16 cellular contexts compared by ENCODE assay signal in genomic region chr1:54117815-54118563, GRCh38. TPM values are rescaled to one million over a fixed set of nuclear protein-coding genes. Genes with fewer than 3 reads are reported as not detected.
DNase-seq lines count a peak whose midpoint lies in the region; FAIRE-seq and TF ChIP-seq lines count a peak whose summit lies in the region.
"Had no signal": no experiment of that assay in that cellular context is flagged by ENCODE, and none has a peak within 500 bp of the region (broad histone marks: within the 10 kb centered on the region; RNA-seq: fewer than 3 reads in every experiment).

No MANE protein-coding gene starts in this region.

- no peak overlapping the region for H3K14ac ChIP-seq in mesenchymal stem cell (ENCODE audit: low read length in 2 of 2)

- H3K9me3 ChIP-seq in MG63, result no peaks in the 10 kb centered on the region
- H3K9me3 ChIP-seq in mesenchymal stem cell (ENCODE audit: control insufficient read depth, low read length), result no peaks in the 10 kb centered on the region
- H3K9me3 ChIP-seq in A673 (ENCODE audit: low read depth, low read length, poor library complexity, severe bottlenecking), result no peaks in the 10 kb centered on the region
- H3K9me3 ChIP-seq in tibial artery, result no peaks in the 10 kb centered on the region
- H3K9me3 ChIP-seq: SJCRH30 had no signal

- no peaks in the 10 kb centered on the region for H3K27me3 ChIP-seq in ACC112 (ENCODE audit: insufficient read depth, low read length)
- H3K27me3 ChIP-seq in MG63, result no peaks in the 10 kb centered on the region
- peaks cover 4% of the 10 kb centered on the region for H3K27me3 ChIP-seq in bronchial epithelial cell (ENCODE audit: control insufficient read depth, insufficient read depth, low read length)
- H3K27me3 ChIP-seq in mesenchymal stem cell (ENCODE audit: control insufficient read depth in 1 of 2, insufficient read depth in 1 of 2, low read length in 2 of 2), result peaks cover 10% of the 10 kb centered on the region in 2 experiments
- no peaks in the 10 kb centered on the region for H3K27me3 ChIP-seq in A673 (replicated peaks; ENCODE audit: insufficient read depth, low read depth, low read length, poor library complexity)
- peaks cover 0 to 6% of the 10 kb centered on the region in 2 donors for H3K27me3 ChIP-seq in tibial artery

- CTCF ChIA-PET in A673 (lab: Charles Lee), result no interaction called here

- no peaks in the 10 kb centered on the region for H3K79me2 ChIP-seq in ACC112 (ENCODE audit: control insufficient read depth, insufficient read depth, low read length, unreplicated experiment)
- H3K79me2 ChIP-seq: parathyroid adenoma had no signal

- no peak overlapping the region for H2AFZ ChIP-seq in ACC112 (ENCODE audit: low read length, unreplicated experiment)
- H2AFZ ChIP-seq in mesenchymal stem cell (ENCODE audit: low read depth, low read length), result peak overlapping the region; percentile 54
- H2AFZ ChIP-seq: parathyroid adenoma had no signal

- H3K27ac ChIP-seq in ACC112 (ENCODE audit: low read depth, low read length), result peak overlapping the region; percentile 57
- H3K27ac ChIP-seq in mesenchymal stem cell (ENCODE audit: low read length, poor library complexity, severe bottlenecking), result no peak overlapping the region
- H3K27ac ChIP-seq in A673 (ENCODE audit: low read depth, low read length, poor library complexity, severe bottlenecking), result no peak overlapping the region
- no peak overlapping the region for H3K27ac ChIP-seq in tibial artery
- H3K27ac ChIP-seq: cardiac muscle cell, parathyroid adenoma, SJCRH30 had no signal

- H3K4ac ChIP-seq in mesenchymal stem cell (ENCODE audit: low read depth in 1 of 2, low read length in 2 of 2), result no peak overlapping the region

- H4K8ac ChIP-seq in mesenchymal stem cell (ENCODE audit: low read length), result peak overlapping the region; percentile 9

- H3K23ac ChIP-seq in mesenchymal stem cell (ENCODE audit: low read length in 2 of 2), result no peak overlapping the region

- POLR2A ChIA-PET in A673 (lab: Charles Lee; ENCODE audit: low non-redundant PET), result no interaction called here

- no peak overlapping the region for H2BK15ac ChIP-seq in mesenchymal stem cell (ENCODE audit: low read depth, poor library complexity, severe bottlenecking)

- no peak overlapping the region for H2BK12ac ChIP-seq in mesenchymal stem cell (ENCODE audit: low read length in 2 of 2)

- H3K79me1 ChIP-seq in mesenchymal stem cell (replicated peaks; ENCODE audit: low read length, poor library complexity, severe bottlenecking), result no peaks in the 10 kb centered on the region

- peak; percentile 36 for FAIRE-seq in bronchial epithelial cell (lab: Jason Lieb, UNC)

- H3K9ac ChIP-seq in mesenchymal stem cell (ENCODE audit: low read length), result no peak overlapping the region
- H3K9ac ChIP-seq: parathyroid adenoma had no signal

- intact Hi-C loops in A673 (cut with micrococcal nuclease; ENCODE audit: unreplicated experiment) (no loop called here), tibial artery (cut with DNase I; ENCODE audit: low total_unique reads) (no loop called here)

- no peak overlapping the region for H2AK5ac ChIP-seq in mesenchymal stem cell (ENCODE audit: low read length, severe bottlenecking)

- TF ChIP-seq CTCF in bronchial epithelial cell (IDR thresholded peaks at IDR 0.05; ENCODE audit: insufficient read depth, low read length, severe bottlenecking) (no peak), A673 (conservative IDR thresholded peaks at IDR 0.05; ENCODE audit: low read depth, low read length) (no peak), tibial artery (IDR thresholded peaks at IDR 0.05) (no peak)

- H3K4me1 ChIP-seq in ACC112 (ENCODE audit: control insufficient read depth, insufficient read depth, low read length, unreplicated experiment) (peaks cover 24% of the 10 kb centered on the region), mesenchymal stem cell (ENCODE audit: control insufficient read depth, insufficient read depth, low read depth, low read length) (peaks cover 30% of the 10 kb centered on the region), A673 (ENCODE audit: insufficient read depth, low read length, poor library complexity, severe bottlenecking) (no peaks in the 10 kb centered on the region), tibial artery (peaks cover 0 to 13% (median 6%) of the 10 kb centered on the region in 4 donors)
- H3K4me1 ChIP-seq: parathyroid adenoma, SJCRH30 had no signal

- no peak overlapping the region for H3K4me2 ChIP-seq in mesenchymal stem cell (ENCODE audit: low read length, poor library complexity, severe bottlenecking)

- peak overlapping the region in 1 of 2 experiments; percentile 42 for H3K18ac ChIP-seq in mesenchymal stem cell (ENCODE audit: low read depth in 1 of 2, low read length in 2 of 2)

- peak; percentile 36 for DNase-seq in MG63
- peak; percentile 81 for DNase-seq in bronchial epithelial cell (ENCODE audit: low read depth)
- DNase-seq in mesenchymal stem cell, result no peak
- DNase-seq in A673 (ENCODE audit: low spot score), result no peak
- DNase-seq in effector CD4-positive, alpha-beta T cell, result no peak
- no peak for DNase-seq in retina
- DNase-seq in tibial artery, result no peak
- DNase-seq: NCI-H1105, NCI-H69, SJCRH30 had no signal

- no peak overlapping the region for H4K91ac ChIP-seq in mesenchymal stem cell (ENCODE audit: low read length)

- H3K4me3 ChIP-seq in ACC112 (ENCODE audit: low read depth, low read length), result no peak overlapping the region
- no peak overlapping the region for H3K4me3 ChIP-seq in MG63
- H3K4me3 ChIP-seq in bronchial epithelial cell (ENCODE audit: low read depth, low read length), result no peak overlapping the region
- H3K4me3 ChIP-seq in mesenchymal stem cell (ENCODE audit: insufficient read depth in 1 of 2, low read depth in 1 of 2, low read length in 2 of 2), result no peak overlapping the region
- no peak overlapping the region for H3K4me3 ChIP-seq in A673 (ENCODE audit: low read depth, low read length, poor library complexity, severe bottlenecking)
- no peak overlapping the region for H3K4me3 ChIP-seq in tibial artery
- H3K4me3 ChIP-seq: cardiac muscle cell, SJCRH30 had no signal

- no peaks in the 10 kb centered on the region for H3K36me3 ChIP-seq in ACC112 (ENCODE audit: insufficient read depth, low read length)
- no peaks in the 10 kb centered on the region for H3K36me3 ChIP-seq in MG63
- no peaks in the 10 kb centered on the region for H3K36me3 ChIP-seq in bronchial epithelial cell (ENCODE audit: control insufficient read depth, insufficient read depth, low read length)
- H3K36me3 ChIP-seq in mesenchymal stem cell (ENCODE audit: control insufficient read depth in 1 of 2, insufficient read depth in 2 of 2, low read depth in 1 of 2, low read length in 2 of 2), result peaks cover 0 to 3% of the 10 kb centered on the region in 2 experiments
- no peaks in the 10 kb centered on the region for H3K36me3 ChIP-seq in A673 (ENCODE audit: insufficient read depth, low read length, poor library complexity, severe bottlenecking)
- H3K36me3 ChIP-seq in tibial artery, result no peaks in the 10 kb centered on the region
- H3K36me3 ChIP-seq: cardiac muscle cell, SJCRH30 had no signal

- H2BK120ac ChIP-seq in mesenchymal stem cell (ENCODE audit: low read depth, low read length), result no peak overlapping the region

- no peak overlapping the region for H2BK5ac ChIP-seq in mesenchymal stem cell (ENCODE audit: low read depth, low read length, poor library complexity, severe bottlenecking)

- BruUV-seq in A673 (replicated peaks; lab: Mats Ljungman, UMichigan), result no TSS peak

- WGBS in mesenchymal stem cell, result 63% methylated on average over 11 of the region's 11 CpGs

RNA-seq across cellular contexts. Expression of gene CDCP2, which starts 34.8 kb away (rescaled TPM):
- total RNA-seq in MG63 (2014; rRNA removed; shearing (Covaris generic); ENCODE audit: low replicate concordance), result not detected in 2 replicates
- not detected in 2 replicates for total RNA-seq in bronchial epithelial cell
- polyA plus RNA-seq in mesenchymal stem cell (2013, experiment 1 of 2), result not detected
- polyA plus RNA-seq in mesenchymal stem cell (2013, experiment 2 of 2), result not detected
- not detected in 2 replicates for total RNA-seq in A673 (2021)
- total RNA-seq: activated CD8-positive, alpha-beta memory T cell treated with anti-CD3 and anti-CD28 coated beads for 36 hours; epithelial cell of proximal tubule; SJCRH30; urinary bladder had no signal
- polyA plus RNA-seq: cardiac muscle cell, urinary bladder had no signal

Comparison
In these comparisons a context has a peak if more than half of its experiments do, and no peak if none do; other contexts are left out.
1. DNase-seq: peak in MG63 (single experiment) and bronchial epithelial cell (single experiment); none in mesenchymal stem cell (single experiment), A673 (single experiment), effector CD4-positive, alpha-beta T cell (single experiment), retina (single experiment) and tibial artery (0 of 2).